ENCODE assay signal across 1 cellular context in genomic region chr3:48623851-48624547, GRCh38.
A peak's percentile ranks its signal among the peaks of the same experiment; 100 is the strongest.
TF ChIP-seq lines count a peak whose summit lies in the region.

No MANE protein-coding gene starts in this region.

TF ChIP-seq in K562, 482 proteins besides CTCF, POLR2A, EP300 and RAD21:
- TF ChIP-seq SIRT6 (IDR thresholded peaks at IDR 0.05; ENCODE audit: low read depth, low read length) = no peak
- no peak for TF ChIP-seq RNF2 (IDR thresholded peaks at IDR 0.05)
- no peak for TF ChIP-seq ZNF174 (CRISPR knock-in tag; IDR thresholded peaks at IDR 0.05)
- no peak for TF ChIP-seq JUND (IDR thresholded peaks at IDR 0.05; ENCODE audit: borderline replicate concordance, low read depth, low read length)
- TF ChIP-seq JUND (tag; IDR thresholded peaks at IDR 0.05; ENCODE audit: borderline replicate concordance, low read depth, low read length) = no peak
- no peak for TF ChIP-seq ZNF24 (IDR thresholded peaks at IDR 0.05)
- peak; percentile 47 for TF ChIP-seq TFE3 (CRISPR knock-in tag; IDR thresholded peaks at IDR 0.05)
- no peak for TF ChIP-seq KLF1 (tag; IDR thresholded peaks at IDR 0.05)
- no peak for TF ChIP-seq TEAD2 (tag; IDR thresholded peaks at IDR 0.05)
- no peak for TF ChIP-seq POLR3A (IDR thresholded peaks at IDR 0.05; ENCODE audit: borderline replicate concordance, extremely low read depth, insufficient read depth, insufficient read length)
- TF ChIP-seq CBFA2T2 (conservative IDR thresholded peaks at IDR 0.05) = 0 out of 2 replicates have a peak, but pooled peaks have one; percentile 11
- TF ChIP-seq SIN3B (IDR thresholded peaks at IDR 0.05; ENCODE audit: low read depth) = no peak
- TF ChIP-seq, protein P1, sequence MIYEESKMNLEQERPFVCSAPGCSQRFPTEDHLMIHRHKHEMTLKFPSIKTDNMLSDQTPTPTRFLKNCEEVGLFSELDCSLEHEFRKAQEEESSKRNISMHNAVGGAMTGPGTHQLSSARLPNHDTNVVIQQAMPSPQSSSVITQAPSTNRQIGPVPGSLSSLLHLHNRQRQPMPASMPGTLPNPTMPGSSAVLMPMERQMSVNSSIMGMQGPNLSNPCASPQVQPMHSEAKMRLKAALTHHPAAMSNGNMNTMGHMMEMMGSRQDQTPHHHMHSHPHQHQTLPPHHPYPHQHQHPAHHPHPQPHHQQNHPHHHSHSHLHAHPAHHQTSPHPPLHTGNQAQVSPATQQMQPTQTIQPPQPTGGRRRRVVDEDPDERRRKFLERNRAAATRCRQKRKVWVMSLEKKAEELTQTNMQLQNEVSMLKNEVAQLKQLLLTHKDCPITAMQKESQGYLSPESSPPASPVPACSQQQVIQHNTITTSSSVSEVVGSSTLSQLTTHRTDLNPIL (CRISPR knock-in tag; IDR thresholded peaks at IDR 0.05) = no peak
- TF ChIP-seq, protein P2, sequence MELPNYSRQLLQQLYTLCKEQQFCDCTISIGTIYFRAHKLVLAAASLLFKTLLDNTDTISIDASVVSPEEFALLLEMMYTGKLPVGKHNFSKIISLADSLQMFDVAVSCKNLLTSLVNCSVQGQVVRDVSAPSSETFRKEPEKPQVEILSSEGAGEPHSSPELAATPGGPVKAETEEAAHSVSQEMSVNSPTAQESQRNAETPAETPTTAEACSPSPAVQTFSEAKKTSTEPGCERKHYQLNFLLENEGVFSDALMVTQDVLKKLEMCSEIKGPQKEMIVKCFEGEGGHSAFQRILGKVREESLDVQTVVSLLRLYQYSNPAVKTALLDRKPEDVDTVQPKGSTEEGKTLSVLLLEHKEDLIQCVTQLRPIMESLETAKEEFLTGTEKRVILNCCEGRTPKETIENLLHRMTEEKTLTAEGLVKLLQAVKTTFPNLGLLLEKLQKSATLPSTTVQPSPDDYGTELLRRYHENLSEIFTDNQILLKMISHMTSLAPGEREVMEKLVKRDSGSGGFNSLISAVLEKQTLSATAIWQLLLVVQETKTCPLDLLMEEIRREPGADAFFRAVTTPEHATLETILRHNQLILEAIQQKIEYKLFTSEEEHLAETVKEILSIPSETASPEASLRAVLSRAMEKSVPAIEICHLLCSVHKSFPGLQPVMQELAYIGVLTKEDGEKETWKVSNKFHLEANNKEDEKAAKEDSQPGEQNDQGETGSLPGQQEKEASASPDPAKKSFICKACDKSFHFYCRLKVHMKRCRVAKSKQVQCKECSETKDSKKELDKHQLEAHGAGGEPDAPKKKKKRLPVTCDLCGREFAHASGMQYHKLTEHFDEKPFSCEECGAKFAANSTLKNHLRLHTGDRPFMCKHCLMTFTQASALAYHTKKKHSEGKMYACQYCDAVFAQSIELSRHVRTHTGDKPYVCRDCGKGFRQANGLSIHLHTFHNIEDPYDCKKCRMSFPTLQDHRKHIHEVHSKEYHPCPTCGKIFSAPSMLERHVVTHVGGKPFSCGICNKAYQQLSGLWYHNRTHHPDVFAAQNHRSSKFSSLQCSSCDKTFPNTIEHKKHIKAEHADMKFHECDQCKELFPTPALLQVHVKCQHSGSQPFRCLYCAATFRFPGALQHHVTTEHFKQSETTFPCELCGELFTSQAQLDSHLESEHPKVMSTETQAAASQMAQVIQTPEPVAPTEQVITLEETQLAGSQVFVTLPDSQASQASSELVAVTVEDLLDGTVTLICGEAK (IDR thresholded peaks at IDR 0.05) = no peak
- TF ChIP-seq, protein P2 (CRISPR knock-in tag; IDR thresholded peaks at IDR 0.05) = no peak
- TF ChIP-seq MEIS2 (IDR thresholded peaks at IDR 0.05; ENCODE audit: partially characterized antibody) = no peak
- no peak for TF ChIP-seq MXI1 (IDR thresholded peaks at IDR 0.05; ENCODE audit: low read depth, low read length)
- TF ChIP-seq RAD51 (IDR thresholded peaks at IDR 0.05; ENCODE audit: borderline replicate concordance, low read depth) = peak; percentile 63
- TF ChIP-seq MCM2 (IDR thresholded peaks at IDR 0.05; ENCODE audit: low read depth) = no peak
TF ChIP-seq in K562: peak in this region for 3.
